8 cellular contexts compared by ENCODE assay signal in genomic region chr5:95818181-95819147, GRCh38. TPM values are rescaled to one million over a fixed set of nuclear protein-coding genes. Genes with fewer than 3 reads are reported as not detected.
DNase-seq lines count a peak whose midpoint lies in the region; ATAC-seq and TF ChIP-seq lines count a peak whose summit lies in the region.

No MANE protein-coding gene starts in this region.

- peak overlapping the region in 18 of 21 experiments; percentile 2 to 87 (median 50) for H3K27ac ChIP-seq in skin epidermis

- peaks cover 67% of the 10 kb centered on the region for H3K4me1 Mint-ChIP-seq in T-helper 17 cell

- H3K4me3 ChIP-seq in skin epidermis = peak overlapping the region in 3 of 7 experiments; percentile 7 to 29 (median 24)

- DNase-seq in T-helper 17 cell = peak in 1 of 3 donors; percentile 17
- DNase-seq in Right ventricle myocardium inferior (ENCODE audit: missing footprints) = no peak
- no peak for DNase-seq in NCI-H748 (lab: John Stamatoyannopoulos, UW; ENCODE audit: unreplicated experiment)

- ATAC-seq in T-helper 17 cell (peak; percentile 44), Right ventricle myocardium inferior (peak; percentile 21), HG03439 (IDR thresholded peaks at IDR 0.05; ENCODE audit: unreplicated experiment) (no peak), GM18867 (IDR thresholded peaks at IDR 0.05; ENCODE audit: unreplicated experiment) (no peak), HG02571 (IDR thresholded peaks at IDR 0.05; ENCODE audit: unreplicated experiment) (no peak)

- peaks cover 24% of the 10 kb centered on the region for H3K36me3 Mint-ChIP-seq in T-helper 17 cell (ENCODE audit: low read depth)

- intact Hi-C loops in Right ventricle myocardium inferior (cut with DNase I) = no loop called here

- H3K27ac Mint-ChIP-seq in T-helper 17 cell = peak overlapping the region; percentile 98

- H3K9me3 ChIP-seq in T-helper 17 cell (ENCODE audit: control insufficient read depth, low read length, poor library complexity, severe bottlenecking) = no peaks in the 10 kb centered on the region

- H3K27me3 Mint-ChIP-seq in T-helper 17 cell = no peaks in the 10 kb centered on the region

- peak; percentile 40 for TF ChIP-seq POLR2A in GM19193 (IDR thresholded peaks at IDR 0.05; ENCODE audit: extremely low read depth, insufficient read depth, insufficient read length)

- peak overlapping the region; percentile 99 for H3K4me3 Mint-ChIP-seq in T-helper 17 cell

RNA-seq across cellular contexts. Expression of gene GLRX, which starts 4.1 kb away (rescaled TPM):
- total RNA-seq in T-helper 17 cell = 10 to 100 TPM; 32.0 to 51.9 TPM
- 111 TPM for total RNA-seq in Right ventricle myocardium inferior

Comparison
In these comparisons a context has a peak if more than half of its experiments do, and no peak if none do; other contexts are left out.
1. ATAC-seq: peak in T-helper 17 cell (single experiment) and Right ventricle myocardium inferior (single experiment); none in HG03439 (single experiment), GM18867 (single experiment) and HG02571 (single experiment).